9 cellular contexts compared by ENCODE assay signal in genomic region chr1:40801742-40802077, GRCh38. TPM values are rescaled to one million over a fixed set of nuclear protein-coding genes. Genes with fewer than 3 reads are reported as not detected.
DNase-seq lines count a peak whose midpoint lies in the region.
"Had no signal": no experiment of that assay in that cellular context is flagged by ENCODE, and none has a peak within 500 bp of the region (broad histone marks: within the 10 kb centered on the region; RNA-seq: fewer than 3 reads in every experiment).

No MANE protein-coding gene starts in this region.

- intact Hi-C loops in activated T-helper 2 cell treated with anti-CD3 and anti-CD28 coated beads, Interferon-gamma antibody, Interleukin-2, Interleukin-4, amounts not matched to agents 10 μg/mL and 5 μg/mL and 100 μg/mL, durations not matched to agents 14 hours and 24 hours and 36 hours (cut with micrococcal nuclease): loop anchor here (5.0 kb wide), 1 partner anchor 134 kb away; the partner anchor contains the start of gene RIMS3

- no peaks in the 10 kb centered on the region for H3K36me3 Mint-ChIP-seq in T-helper 1 cell treated with Interleukin-12 subunit alpha and Interleukin-12 subunit beta and Interleukin-4 antibody, amounts not matched to agents 30 μg/mL and 1 μg/mL, for 36 hours (ENCODE audit: low read depth)
- no peaks in the 10 kb centered on the region for H3K36me3 Mint-ChIP-seq in activated T-helper 2 cell treated with anti-CD3 and anti-CD28 coated beads, Interferon-gamma antibody, Interleukin-2, Interleukin-4, amounts not matched to agents 10 μg/mL and 5 μg/mL and 100 μg/mL, durations not matched to agents 14 hours and 24 hours and 36 hours (ENCODE audit: low read depth)
- no peaks in the 10 kb centered on the region for H3K36me3 Mint-ChIP-seq in immature natural killer cell

- DNase-seq in T-helper 1 cell (no peak), immature natural killer cell (no peak), Kasumi-1 (lab: John Stamatoyannopoulos, UW) (no peak), OCI-M2 (lab: John Stamatoyannopoulos, UW; ENCODE audit: unreplicated experiment) (no peak)
- no peak for DNase-seq in activated T-helper 2 cell treated with anti-CD3 and anti-CD28 coated beads, Interferon-gamma antibody, Interleukin-2, Interleukin-4, amounts not matched to agents 10 μg/mL and 5 μg/mL and 100 μg/mL, durations not matched to agents 14 hours and 24 hours and 36 hours (ENCODE audit: low spot score)
- no peak for DNase-seq in stimulated activated naive CD4-positive, alpha-beta T cell treated with Interleukin-2 at 50 U/mL for 16 hours (lab: John Stamatoyannopoulos, UW)

- peaks cover 29% of the 10 kb centered on the region for H3K4me1 Mint-ChIP-seq in T-helper 1 cell treated with Interleukin-12 subunit alpha and Interleukin-12 subunit beta and Interleukin-4 antibody, amounts not matched to agents 30 μg/mL and 1 μg/mL, for 36 hours (ENCODE audit: low read depth)
- peaks cover 28% of the 10 kb centered on the region for H3K4me1 Mint-ChIP-seq in activated T-helper 2 cell treated with anti-CD3 and anti-CD28 coated beads, Interferon-gamma antibody, Interleukin-2, Interleukin-4, amounts not matched to agents 10 μg/mL and 5 μg/mL and 100 μg/mL, durations not matched to agents 14 hours and 24 hours and 36 hours (ENCODE audit: low read depth)
- H3K4me1 Mint-ChIP-seq in immature natural killer cell: peaks cover 16 to 18% of the 10 kb centered on the region in 2 donors

- H3K4me3 Mint-ChIP-seq in T-helper 1 cell treated with Interleukin-12 subunit alpha and Interleukin-12 subunit beta and Interleukin-4 antibody, amounts not matched to agents 30 μg/mL and 1 μg/mL, for 36 hours: peak overlapping the region; percentile 53
- H3K4me3 Mint-ChIP-seq in activated T-helper 2 cell treated with anti-CD3 and anti-CD28 coated beads, Interferon-gamma antibody, Interleukin-2, Interleukin-4, amounts not matched to agents 10 μg/mL and 5 μg/mL and 100 μg/mL, durations not matched to agents 14 hours and 24 hours and 36 hours (ENCODE audit: low read depth): peak overlapping the region; percentile 15
- peak overlapping the region; percentile 77 to 84 (median 81) for H3K4me3 Mint-ChIP-seq in immature natural killer cell
- H3K4me3 Mint-ChIP-seq: neural crest cell had no signal

- no peaks in the 10 kb centered on the region for H3K27me3 Mint-ChIP-seq in T-helper 1 cell treated with Interleukin-12 subunit alpha and Interleukin-12 subunit beta and Interleukin-4 antibody, amounts not matched to agents 30 μg/mL and 1 μg/mL, for 36 hours (ENCODE audit: low read depth)
- H3K27me3 Mint-ChIP-seq in activated T-helper 2 cell treated with anti-CD3 and anti-CD28 coated beads, Interferon-gamma antibody, Interleukin-2, Interleukin-4, amounts not matched to agents 10 μg/mL and 5 μg/mL and 100 μg/mL, durations not matched to agents 14 hours and 24 hours and 36 hours (ENCODE audit: low read depth): no peaks in the 10 kb centered on the region
- peaks cover 0 to 3% (median 0%) of the 10 kb centered on the region in 3 donors for H3K27me3 Mint-ChIP-seq in immature natural killer cell (ENCODE audit: low read depth in 3 of 3)

- no peaks in the 10 kb centered on the region for H3K27me3 ChIP-seq in subcutaneous abdominal adipose tissue (ENCODE audit: control insufficient read depth in 5 of 5, insufficient read depth in 4 of 5, low read length in 5 of 5)

- H3K4me1 ChIP-seq in subcutaneous abdominal adipose tissue (ENCODE audit: control insufficient read depth in 5 of 5, insufficient read depth in 5 of 5, low read length in 5 of 5): peaks cover 4 to 40% (median 32%) of the 10 kb centered on the region in 5 donors

- H3K4me3 ChIP-seq in subcutaneous abdominal adipose tissue (ENCODE audit: low read depth in 1 of 5, low read length in 5 of 5): peak overlapping the region; percentile 54 to 68 (median 60)

- no peaks in the 10 kb centered on the region for H3K9me3 ChIP-seq in subcutaneous abdominal adipose tissue (ENCODE audit: control insufficient read depth in 5 of 5, low read length in 5 of 5)

- no peak overlapping the region for H3K27ac ChIP-seq in subcutaneous abdominal adipose tissue (ENCODE audit: low read depth, low read length)

- no peaks in the 10 kb centered on the region for H3K9me3 Mint-ChIP-seq in T-helper 1 cell treated with Interleukin-12 subunit alpha and Interleukin-12 subunit beta and Interleukin-4 antibody, amounts not matched to agents 30 μg/mL and 1 μg/mL, for 36 hours
- no peaks in the 10 kb centered on the region for H3K9me3 Mint-ChIP-seq in activated T-helper 2 cell treated with anti-CD3 and anti-CD28 coated beads, Interferon-gamma antibody, Interleukin-2, Interleukin-4, amounts not matched to agents 10 μg/mL and 5 μg/mL and 100 μg/mL, durations not matched to agents 14 hours and 24 hours and 36 hours
- H3K9me3 Mint-ChIP-seq in immature natural killer cell: no peaks in the 10 kb centered on the region
- H3K9me3 Mint-ChIP-seq: neural crest cell had no signal

- H3K9ac ChIP-seq in subcutaneous abdominal adipose tissue (ENCODE audit: low read length in 5 of 5): peak overlapping the region in 4 of 5 donors; percentile 53 to 82 (median 76)

- no peaks in the 10 kb centered on the region for H3K36me3 ChIP-seq in subcutaneous abdominal adipose tissue (ENCODE audit: control insufficient read depth in 5 of 5, insufficient read depth in 5 of 5, low read length in 5 of 5)

- no peak overlapping the region for H3K27ac Mint-ChIP-seq in T-helper 1 cell treated with Interleukin-12 subunit alpha and Interleukin-12 subunit beta and Interleukin-4 antibody, amounts not matched to agents 30 μg/mL and 1 μg/mL, for 36 hours
- H3K27ac Mint-ChIP-seq in activated T-helper 2 cell treated with anti-CD3 and anti-CD28 coated beads, Interferon-gamma antibody, Interleukin-2, Interleukin-4, amounts not matched to agents 10 μg/mL and 5 μg/mL and 100 μg/mL, durations not matched to agents 14 hours and 24 hours and 36 hours: peak overlapping the region; percentile 35
- peak overlapping the region in 3 of 6 donors; percentile 20 to 73 (median 22) for H3K27ac Mint-ChIP-seq in immature natural killer cell

RNA-seq across cellular contexts. Expression of gene KCNQ4, which starts 18.1 kb away (rescaled TPM):
- total RNA-seq in activated T-helper 2 cell treated with anti-CD3 and anti-CD28 coated beads, Interferon-gamma antibody, Interleukin-2, Interleukin-4, amounts not matched to agents 10 μg/mL and 5 μg/mL and 100 μg/mL, durations not matched to agents 14 hours and 24 hours and 36 hours: 0.57 and 0.78 TPM in 2 replicates
- polyA plus RNA-seq in immature natural killer cell: not detected

Comparison
In these comparisons a context has a peak if more than half of its experiments do, and no peak if none do; other contexts are left out.
1. H3K4me3 Mint-ChIP-seq: peak in every context shown above with its lines; median percentile 81 in immature natural killer cell; 53 in T-helper 1 cell treated with Interleukin-12 subunit alpha and Interleukin-12 subunit beta and Interleukin-4 antibody, amounts not matched to agents 30 μg/mL and 1 μg/mL, for 36 hours; 15 in activated T-helper 2 cell treated with anti-CD3 and anti-CD28 coated beads, Interferon-gamma antibody, Interleukin-2, Interleukin-4, amounts not matched to agents 10 μg/mL and 5 μg/mL and 100 μg/mL, durations not matched to agents 14 hours and 24 hours and 36 hours.